8 cellular contexts compared by ENCODE assay signal in genomic region chr17:32486701-32487459, GRCh38. TPM values are rescaled to one million over a fixed set of nuclear protein-coding genes. Genes with fewer than 3 reads are reported as not detected.
DNase-seq lines count a peak whose midpoint lies in the region; ATAC-seq and TF ChIP-seq lines count a peak whose summit lies in the region.

Gene CDK5R1 (plus strand): TSS chr17:32486993. CDS start chr17:32487621, 628 bp downstream.

- peaks cover 49% of the 10 kb centered on the region for H3K36me3 Mint-ChIP-seq in activated T-helper 2 cell treated with anti-CD3 and anti-CD28 coated beads, Interferon-gamma antibody, Interleukin-2, Interleukin-4, amounts not matched to agents 10 μg/mL and 5 μg/mL and 100 μg/mL, durations not matched to agents 14 hours and 24 hours and 36 hours (ENCODE audit: low read depth)
- H3K36me3 Mint-ChIP-seq in nephron (ENCODE audit: low read depth) = peaks cover 8% of the 10 kb centered on the region

- H3K4me1 ChIP-seq in PC-9 (replicated peaks; ENCODE audit: insufficient read depth) = peaks cover 8% of the 10 kb centered on the region; the same call in 1 of the 2 replicates

- CTCF ChIA-PET in BJ (lab: Yijun Ruan, JAX) (interaction anchor here (0.7 to 1.6 kb wide), 6 partner anchors 10 to 271 kb away, joined by 3 to 4 read pairs (median 3); no protein-coding TSS in a partner anchor), PC-9 (lab: Charles Lee) (interaction anchor here (0.6 to 0.9 kb wide), 2 partner anchors 10 to 480 kb away, joined by 4 to 5 read pairs; partner anchors contain the start of gene LRRC37B)

- peak within 1 kb of the TSS; percentile 51 for H3K4me3 ChIP-seq in BJ (ENCODE audit: low read depth, low read length)
- peak within 1 kb of the TSS; percentile 68; the same call in 1 of the 2 replicates for H3K4me3 ChIP-seq in PC-9
- H3K4me3 ChIP-seq in fibroblast of pulmonary artery (replicated peaks; ENCODE audit: low read depth, low read length) = peak within 1 kb of the TSS; percentile 48

- no peaks in the 10 kb centered on the region for H3K9me3 Mint-ChIP-seq in activated T-helper 2 cell treated with anti-CD3 and anti-CD28 coated beads, Interferon-gamma antibody, Interleukin-2, Interleukin-4, amounts not matched to agents 10 μg/mL and 5 μg/mL and 100 μg/mL, durations not matched to agents 14 hours and 24 hours and 36 hours
- no peaks in the 10 kb centered on the region for H3K9me3 Mint-ChIP-seq in nephron

- no peaks in the 10 kb centered on the region for H3K27me3 Mint-ChIP-seq in activated T-helper 2 cell treated with anti-CD3 and anti-CD28 coated beads, Interferon-gamma antibody, Interleukin-2, Interleukin-4, amounts not matched to agents 10 μg/mL and 5 μg/mL and 100 μg/mL, durations not matched to agents 14 hours and 24 hours and 36 hours (ENCODE audit: low read depth)
- no peaks in the 10 kb centered on the region for H3K27me3 Mint-ChIP-seq in nephron (ENCODE audit: low read depth)

- intact Hi-C loops in PC-9 (cut with micrococcal nuclease; ENCODE audit: unreplicated experiment) = no loop called here
- intact Hi-C loops in activated T-helper 2 cell treated with anti-CD3 and anti-CD28 coated beads, Interferon-gamma antibody, Interleukin-2, Interleukin-4, amounts not matched to agents 10 μg/mL and 5 μg/mL and 100 μg/mL, durations not matched to agents 14 hours and 24 hours and 36 hours (cut with micrococcal nuclease) = loop anchor here (1.0 to 10.0 kb wide), 5 partner anchors 16 to 270 kb away; partner anchors contain the start of genes PSMD11 and ZNF207

- peak; percentile 28 for ATAC-seq in HG03469 (IDR thresholded peaks at IDR 0.05; ENCODE audit: unreplicated experiment)

- TF ChIP-seq CTCF in BJ (IDR thresholded peaks at IDR 0.05; ENCODE audit: insufficient read depth, low read depth, low read length) (no peak), PC-9 (conservative IDR thresholded peaks at IDR 0.05) (no peak), fibroblast of pulmonary artery (IDR thresholded peaks at IDR 0.05; ENCODE audit: low read length, missing control alignments) (no peak), nephron (IDR thresholded peaks at IDR 0.05; ENCODE audit: unreplicated experiment in 3 of 3) (no peak)

- POLR2A ChIA-PET in BJ (lab: Charles Lee) (no interaction called here), PC-9 (lab: Charles Lee; ENCODE audit: unreplicated experiment) (interaction anchor here (0.6 kb wide), 2 partner anchors 43 to 180 kb away, joined by 3 to 8 read pairs; partner anchors contain the start of gene PSMD11)

- H3K79me2 ChIP-seq in PC-9 (ENCODE audit: low read depth) = no peaks in the 10 kb centered on the region

- H3K36me3 ChIP-seq in BJ (ENCODE audit: control insufficient read depth, insufficient read depth, low read length) = peaks cover 2% of the 10 kb centered on the region
- peaks cover 7% of the 10 kb centered on the region; the same call in 1 of the 2 replicates for H3K36me3 ChIP-seq in PC-9 (ENCODE audit: low read depth)

- no peaks in the 10 kb centered on the region for H3K9me2 ChIP-seq in PC-9 (ENCODE audit: insufficient read depth)

- H2AFZ ChIP-seq in PC-9 = peak within 1 kb of the TSS; percentile 85

- H3K4me2 ChIP-seq in PC-9 = peak within 1 kb of the TSS; percentile 98

- DNase-seq in BJ (ENCODE audit: low read depth) (no peak), GM19238 (ENCODE audit: insufficient read length, low spot score) (peak; percentile 78), PC-9 (peak in 1 of 2 experiments; percentile 72), fibroblast of pulmonary artery (ENCODE audit: low read depth) (peak; percentile 42)
- peak; percentile 71 for DNase-seq in activated T-helper 2 cell treated with anti-CD3 and anti-CD28 coated beads, Interferon-gamma antibody, Interleukin-2, Interleukin-4, amounts not matched to agents 10 μg/mL and 5 μg/mL and 100 μg/mL, durations not matched to agents 14 hours and 24 hours and 36 hours (ENCODE audit: low spot score)

- peaks cover 36% of the 10 kb centered on the region for H3K4me1 Mint-ChIP-seq in activated T-helper 2 cell treated with anti-CD3 and anti-CD28 coated beads, Interferon-gamma antibody, Interleukin-2, Interleukin-4, amounts not matched to agents 10 μg/mL and 5 μg/mL and 100 μg/mL, durations not matched to agents 14 hours and 24 hours and 36 hours (ENCODE audit: low read depth)
- peaks cover 58% of the 10 kb centered on the region for H3K4me1 Mint-ChIP-seq in nephron

- no peaks in the 10 kb centered on the region for H3K9me3 ChIP-seq in PC-9 (ENCODE audit: insufficient read depth, low read depth)

- no TSS peak for BruUV-seq in PC-9 (replicated peaks; lab: Mats Ljungman, UMichigan)

- no peaks in the 10 kb centered on the region for H3K27me3 ChIP-seq in BJ (ENCODE audit: control insufficient read depth, insufficient read depth, low read length)
- no peaks in the 10 kb centered on the region for H3K27me3 ChIP-seq in PC-9 (ENCODE audit: insufficient read depth, low read depth)

- H3K27ac Mint-ChIP-seq in activated T-helper 2 cell treated with anti-CD3 and anti-CD28 coated beads, Interferon-gamma antibody, Interleukin-2, Interleukin-4, amounts not matched to agents 10 μg/mL and 5 μg/mL and 100 μg/mL, durations not matched to agents 14 hours and 24 hours and 36 hours = peak within 1 kb of the TSS; percentile 70
- H3K27ac Mint-ChIP-seq in nephron = peak within 1 kb of the TSS; percentile 74 to 84 (median 75)

- peak within 1 kb of the TSS; percentile 92 for H3K4me3 Mint-ChIP-seq in activated T-helper 2 cell treated with anti-CD3 and anti-CD28 coated beads, Interferon-gamma antibody, Interleukin-2, Interleukin-4, amounts not matched to agents 10 μg/mL and 5 μg/mL and 100 μg/mL, durations not matched to agents 14 hours and 24 hours and 36 hours (ENCODE audit: low read depth)
- peak within 1 kb of the TSS; percentile 81 to 93 (median 89) for H3K4me3 Mint-ChIP-seq in nephron

- H3K27ac ChIP-seq in PC-9 (no peak within 1 kb of the TSS), temporal lobe (ENCODE audit: low read depth, low read length) (peak within 1 kb of the TSS; percentile 94)

- H3F3A ChIP-seq in PC-9 (ENCODE audit: insufficient read depth, low read depth) = peaks cover 44% of the 10 kb centered on the region

- H4K20me1 ChIP-seq in PC-9 (ENCODE audit: insufficient read depth) = peaks cover 10% of the 10 kb centered on the region; the same call in 1 of the 2 replicates

RNA-seq across cellular contexts. Expression of gene CDK5R1, which starts in this region (rescaled TPM):
- polyA plus RNA-seq in BJ (2011; rRNA removed) = 0.20 and 0.26 TPM in 2 replicates
- 0.41 and 0.43 TPM in 2 replicates for polyA minus RNA-seq in BJ (2011; rRNA and poly(A)+ RNA removed)
- 1.8 and 2.1 TPM in 2 replicates for total RNA-seq in PC-9 (2021)
- 10.8 and 12.0 TPM in 2 replicates for total RNA-seq in activated T-helper 2 cell treated with anti-CD3 and anti-CD28 coated beads, Interferon-gamma antibody, Interleukin-2, Interleukin-4, amounts not matched to agents 10 μg/mL and 5 μg/mL and 100 μg/mL, durations not matched to agents 14 hours and 24 hours and 36 hours
- 224 TPM for total RNA-seq in temporal lobe

Comparison
In these comparisons a context has a peak if more than half of its experiments do, and no peak if none do; other contexts are left out.
1. RNA of gene CDK5R1 (total RNA-seq): 224 TPM in temporal lobe (single experiment); 10.8 to 12.0 TPM in activated T-helper 2 cell treated with anti-CD3 and anti-CD28 coated beads, Interferon-gamma antibody, Interleukin-2, Interleukin-4, amounts not matched to agents 10 μg/mL and 5 μg/mL and 100 μg/mL, durations not matched to agents 14 hours and 24 hours and 36 hours and 1.8 to 2.1 TPM in PC-9; every median in the first group is over 10 times any median in the second.
2. Peak in every context shown above with its lines, with median percentiles within 50 percentile points of each other: H3K4me3 ChIP-seq.